ENCODE assay signal across 17 cellular contexts in genomic region chr11:111814567-111814966, GRCh38.
DNase-seq lines count a peak whose midpoint lies in the region; ATAC-seq lines count a peak whose summit lies in the region.
"Had no signal": no experiment of that assay in that cellular context is flagged by ENCODE, and none has a peak within 500 bp of the region (broad histone marks: within the 10 kb centered on the region; RNA-seq: fewer than 3 reads in every experiment).

No MANE protein-coding gene starts in this region.

- H3K4me1 ChIP-seq in rectal smooth muscle tissue (ENCODE audit: control insufficient read depth, insufficient read depth, low read length): peaks cover 8% of the 10 kb centered on the region
- H3K4me1 ChIP-seq: ascending aorta had no signal

- no peaks in the 10 kb centered on the region for H3K36me3 ChIP-seq in rectal smooth muscle tissue (ENCODE audit: control insufficient read depth, insufficient read depth, low read length)

- peak overlapping the region; percentile 65 for H3K27ac ChIP-seq in rectal smooth muscle tissue (ENCODE audit: low read depth, low read length)

- H3K27me3 ChIP-seq in rectal smooth muscle tissue (ENCODE audit: control insufficient read depth, insufficient read depth, low read length): no peaks in the 10 kb centered on the region
- H3K27me3 ChIP-seq: ascending aorta, Peyer's patch had no signal

- peak; percentile 86 for DNase-seq in DMS 273 (lab: John Stamatoyannopoulos, UW; ENCODE audit: unreplicated experiment)
- DNase-seq in SHP77 treated with DMSO at 0.1 percent for 48 hours (lab: John Stamatoyannopoulos, UW): peak; percentile 25
- peak; percentile 39 for DNase-seq in fibroblast of the conjunctiva (ENCODE audit: low read depth)
- DNase-seq in NCI-H510A (lab: John Stamatoyannopoulos, UW): no peak
- DNase-seq: activated CD4-positive, alpha-beta T cell treated with anti-CD3 and anti-CD28 coated beads, Interleukin-2, amount 10 ng/mL, durations not matched to agents 7 days and 5 days; C1 segment of cervical spinal cord; effector memory CD8-positive, alpha-beta T cell; mammary epithelial cell; NCI-H1092; nucleus accumbens; Peyer's patch; stimulated activated CD4-positive, alpha-beta T cell treated with anti-CD3 and anti-CD28 coated beads, Interleukin-2, amount 100 ng/mL, for 24 hours had no signal

- ATAC-seq in GM21526 (IDR thresholded peaks at IDR 0.05; ENCODE audit: low FRiP score, unreplicated experiment): no peak
- ATAC-seq in HG02610 (IDR thresholded peaks at IDR 0.05; ENCODE audit: unreplicated experiment): no peak
- no peak for ATAC-seq in GM19324 (IDR thresholded peaks at IDR 0.05; ENCODE audit: low FRiP score, unreplicated experiment)
- ATAC-seq: effector memory CD8-positive, alpha-beta T cell had no signal

- no peak overlapping the region for H3K9ac ChIP-seq in rectal smooth muscle tissue (ENCODE audit: low read length)

- no peak overlapping the region for H3K4me3 ChIP-seq in rectal smooth muscle tissue (ENCODE audit: low read length)
- H3K4me3 ChIP-seq: ascending aorta, Peyer's patch had no signal
